Comparison of ENCODE assay signal across 17 cellular contexts in genomic region chr17:39485555-39485954, GRCh38. TPM values are rescaled to one million over a fixed set of nuclear protein-coding genes. Genes with fewer than 3 reads are reported as not detected.
DNase-seq lines count a peak whose midpoint lies in the region; ATAC-seq, FAIRE-seq and TF ChIP-seq lines count a peak whose summit lies in the region.
"Had no signal": no experiment of that assay in that cellular context is flagged by ENCODE, and none has a peak within 500 bp of the region (broad histone marks: within the 10 kb centered on the region; RNA-seq: fewer than 3 reads in every experiment).

No MANE protein-coding gene starts in this region.

- TF ChIP-seq CTCF in fibroblast of villous mesenchyme (IDR thresholded peaks at IDR 0.05; ENCODE audit: insufficient read depth, low read depth, low read length): no peak

- no peak overlapping the region for H3K4me3 ChIP-seq in fibroblast of villous mesenchyme (ENCODE audit: low read depth, low read length)
- H3K4me3 ChIP-seq: suprapubic skin had no signal

- no peak for ATAC-seq in HG02884 (IDR thresholded peaks at IDR 0.05; ENCODE audit: unreplicated experiment)

- no peak for FAIRE-seq in urothelium cell line (lab: Jason Lieb, UNC)

- peak; percentile 18 for DNase-seq in activated CD8-positive, alpha-beta memory T cell treated with anti-CD3 and anti-CD28 coated beads, Interleukin-2, amount 50 U/mL, for 48 hours
- DNase-seq in activated CD8-positive, alpha-beta memory T cell treated with anti-CD3 and anti-CD28 coated beads for 24 hours: no peak
- DNase-seq in SW 1271 (lab: John Stamatoyannopoulos, UW): peak; percentile 57 to 88
- DNase-seq in fibroblast of villous mesenchyme (ENCODE audit: low read depth): peak; percentile 88
- DNase-seq in urothelium cell line (ENCODE audit: low spot score): peak; percentile 50
- no peak for DNase-seq in stimulated activated CD4-positive, alpha-beta T cell treated with anti-CD3 and anti-CD28 coated beads, Interleukin-12 subunit alpha, Interleukin-12 subunit beta, amount 100 ng/mL, for 4 hours
- no peak for DNase-seq in stimulated activated CD4-positive, alpha-beta T cell treated with anti-CD3 and anti-CD28 coated beads, Interleukin-1b, Interleukin-23, amount 100 ng/mL, for 48 hours
- DNase-seq: 8988T; activated T-cell treated with anti-CD3 and anti-CD28 coated beads for 4 hours; caudate nucleus; KG1; NCI-H526 treated with DMSO at 0.1 percent for 48 hours; nephron progenitor cell; stimulated activated CD4-positive, alpha-beta T cell treated with anti-CD3 and anti-CD28 coated beads, Interleukin-2, amount 100 ng/mL, for 48 hours; T-helper 1 cell had no signal

RNA-seq across cellular contexts. Expression of gene CDK12, which starts 24.3 kb away (rescaled TPM):
- total RNA-seq in fibroblast of villous mesenchyme: 39.3 and 39.6 TPM in 2 replicates

RNA-seq across cellular contexts. Expression of gene MED1, which starts 34.5 kb away (rescaled TPM):
- 20.3 and 31.1 TPM in 2 replicates for total RNA-seq in fibroblast of villous mesenchyme

Comparison
In these comparisons a context has a peak if more than half of its experiments do, and no peak if none do; other contexts are left out.
1. DNase-seq: peak in activated CD8-positive, alpha-beta memory T cell treated with anti-CD3 and anti-CD28 coated beads, Interleukin-2, amount 50 U/mL, for 48 hours (single experiment), SW 1271 (2 of 2), fibroblast of villous mesenchyme (single experiment) and urothelium cell line (single experiment); none in activated CD8-positive, alpha-beta memory T cell treated with anti-CD3 and anti-CD28 coated beads for 24 hours (single experiment), stimulated activated CD4-positive, alpha-beta T cell treated with anti-CD3 and anti-CD28 coated beads, Interleukin-12 subunit alpha, Interleukin-12 subunit beta, amount 100 ng/mL, for 4 hours (single experiment) and stimulated activated CD4-positive, alpha-beta T cell treated with anti-CD3 and anti-CD28 coated beads, Interleukin-1b, Interleukin-23, amount 100 ng/mL, for 48 hours (single experiment).